8 cellular contexts compared by ENCODE assay signal in the genomic region with DNA sequence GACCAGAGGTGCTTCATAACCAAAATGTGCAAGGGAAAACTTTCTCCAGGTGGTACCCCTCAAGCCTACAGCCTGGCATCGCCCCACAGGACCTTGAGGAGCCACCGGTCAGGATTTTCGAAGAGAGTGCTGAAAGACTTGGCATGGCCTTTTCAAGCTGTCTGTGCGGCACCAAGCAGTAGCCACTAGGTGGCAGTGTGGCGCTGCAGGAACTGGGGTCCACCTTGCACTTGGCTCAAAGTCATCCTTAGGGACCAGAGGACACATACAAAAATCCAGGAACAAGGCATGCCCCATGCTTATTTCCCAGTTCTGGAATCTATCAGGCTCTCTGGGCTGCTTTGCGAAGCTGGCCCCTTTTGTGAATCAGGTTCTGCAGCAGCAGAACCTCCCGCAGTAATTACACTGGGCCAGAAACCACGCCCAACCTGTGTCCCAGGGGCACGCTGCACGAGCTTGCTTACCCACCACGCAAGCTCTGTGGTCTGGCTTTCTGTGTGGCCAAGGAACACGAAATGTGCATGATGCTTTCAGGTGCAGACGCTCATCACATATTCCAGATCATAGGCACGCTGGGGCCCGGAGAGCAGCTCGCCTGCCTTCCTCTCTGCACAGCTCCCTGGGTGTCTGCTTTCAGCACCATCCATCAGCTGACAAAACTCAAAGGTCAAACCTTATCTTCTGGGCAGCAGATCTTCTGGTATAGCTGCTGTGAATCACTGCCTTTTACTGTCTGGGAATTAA.
DNase-seq lines count a peak whose midpoint lies in the region; ATAC-seq and TF ChIP-seq lines count a peak whose summit lies in the region.

No MANE protein-coding gene starts in this region.

- 95% methylated on average over 6 of the region's 16 CpGs for WGBS in mammary epithelial cell (ENCODE audit: low coverage, missing lambda C conversion rate)

- TF ChIP-seq CTCF in GM12864 (IDR thresholded peaks at IDR 0.05; ENCODE audit: low read depth, low read length, missing control alignments) (peak; percentile 99), WTC11 (IDR thresholded peaks at IDR 0.05) (peak; percentile 88), mammary epithelial cell (conservative IDR thresholded peaks at IDR 0.05 in 1 of 2, IDR thresholded peaks at IDR 0.05 in 1 of 2; ENCODE audit: extremely low read depth in 1 of 2, insufficient read depth in 1 of 2, low read depth in 1 of 2, low read length in 2 of 2) (peak; percentile 97 to 98)

- CTCF ChIA-PET in WTC11 (lab: Charles Lee), result interaction anchor here (0.6 to 3.0 kb wide), 47 partner anchors 9 to 624 kb away, joined by 3 to 66 read pairs (median 5); no protein-coding TSS in a partner anchor
- CTCF ChIA-PET in mammary epithelial cell (lab: Charles Lee; ENCODE audit: low non-redundant PET), result interaction anchor here (0.6 kb wide), 1 partner anchor 1362 kb away, joined by 3 read pairs; no protein-coding TSS in a partner anchor

- H3K27me3 ChIP-seq in mammary epithelial cell (ENCODE audit: insufficient read depth, low read length), result no peaks in the 10 kb centered on the region

- POLR2A ChIA-PET in WTC11 (lab: Charles Lee), result interaction anchor here (1.5 kb wide), 1 partner anchor 11 kb away, joined by 3 read pairs; no protein-coding TSS in a partner anchor

- no peaks in the 10 kb centered on the region for H3K79me2 ChIP-seq in mammary epithelial cell (ENCODE audit: insufficient read depth, low read length)

- no peaks in the 10 kb centered on the region for H4K20me1 ChIP-seq in mammary epithelial cell (ENCODE audit: insufficient read depth, low read length)

- in situ Hi-C loops in mammary epithelial cell (cut with MboI; ENCODE audit: low sequenced_read_pairs in 2 of 2), result no loop called here

- no peak overlapping the region for H3K27ac ChIP-seq in mammary epithelial cell (ENCODE audit: insufficient read depth, low read depth, low read length)

- H3K4me2 ChIP-seq in mammary epithelial cell (ENCODE audit: insufficient read depth, low read depth, low read length), result no peak overlapping the region

- H3K36me3 Mint-ChIP-seq in WTC11, result peaks cover 10% of the 10 kb centered on the region

- peaks cover 8% of the 10 kb centered on the region; the same call in 1 of the 2 replicates for H3K4me1 Mint-ChIP-seq in WTC11

- H3K9ac ChIP-seq in mammary epithelial cell (ENCODE audit: insufficient read depth, low read length), result no peak overlapping the region

- DNase-seq in GM12864 (ENCODE audit: low read depth) (peak; percentile 34), NCI-H226 (peak; percentile 14), WTC11 (ENCODE audit: low spot score) (peak; percentile 90), mammary epithelial cell (peak; percentile 42), islet precursor cell (peak; percentile 93)
- peak; percentile 42 to 55 for DNase-seq in stimulated activated CD4-positive, alpha-beta T cell treated with anti-CD3 and anti-CD28 coated beads, Interleukin-1b, Interleukin-23, amount 100 ng/mL, for 1 hour (ENCODE audit: low read depth in 2 of 2)

- intact Hi-C loops in mammary epithelial cell (cut with micrococcal nuclease), result loop anchor here (1.0 to 2.0 kb wide), 3 partner anchors 86 to 606 kb away; a partner anchor contains a TSS

- no peak overlapping the region for H3K4me3 Mint-ChIP-seq in WTC11

- H3K27me3 Mint-ChIP-seq in WTC11 (ENCODE audit: low read depth), result no peaks in the 10 kb centered on the region

- no peaks in the 10 kb centered on the region for H3K9me3 ChIP-seq in mammary epithelial cell (replicated peaks; ENCODE audit: insufficient read depth, low read length)

- H2AFZ ChIP-seq in mammary epithelial cell (ENCODE audit: low read depth, low read length), result no peak overlapping the region

- no peaks in the 10 kb centered on the region for H3K4me1 ChIP-seq in mammary epithelial cell (ENCODE audit: insufficient read depth, low read length)

- dilution Hi-C loops in mammary epithelial cell (cut with HindIII; ENCODE audit: low sequenced_read_pairs), result loop anchor here (25.0 kb wide), 1 partner anchor 204 kb away; no protein-coding TSS in a partner anchor

- no TSS peak for BruUV-seq in mammary epithelial cell (replicated peaks; lab: Mats Ljungman, UMichigan)

- peak; percentile 79 for ATAC-seq in HG02642 (IDR thresholded peaks at IDR 0.05; ENCODE audit: poor library complexity, unreplicated experiment)
- ATAC-seq in WTC11, result peak; percentile 80
- no peak for ATAC-seq in HG03469 (IDR thresholded peaks at IDR 0.05; ENCODE audit: unreplicated experiment)

- H3K9me3 Mint-ChIP-seq in WTC11, result no peaks in the 10 kb centered on the region

- H3K4me3 ChIP-seq in GM12864 (ENCODE audit: low read depth, low read length) (no peak overlapping the region), mammary epithelial cell (replicated peaks in 1 of 3; ENCODE audit: insufficient read depth in 1 of 3, low read depth in 2 of 3, low read length in 3 of 3) (no peak overlapping the region)

- peaks cover 2% of the 10 kb centered on the region for H3K36me3 ChIP-seq in mammary epithelial cell (ENCODE audit: insufficient read depth, low read length)

- no peak overlapping the region for H3K27ac Mint-ChIP-seq in WTC11

TF ChIP-seq in WTC11, 78 proteins besides CTCF, POLR2A, EP300 and RAD21 (continues in another document):
- TF ChIP-seq NFYB (CRISPR knock-in tag; conservative IDR thresholded peaks at IDR 0.05; ENCODE audit: low read depth) (no peak), ZNF317 (CRISPR knock-in tag; IDR thresholded peaks at IDR 0.05; ENCODE audit: borderline replicate concordance, low read depth) (no peak), KAT7 (CRISPR knock-in tag; IDR thresholded peaks at IDR 0.05; ENCODE audit: borderline replicate concordance) (no peak), ZNF416 (CRISPR knock-in tag; IDR thresholded peaks at IDR 0.05) (no peak), OVOL2 (CRISPR knock-in tag; IDR thresholded peaks at IDR 0.05; ENCODE audit: borderline replicate concordance) (no peak), NR2C2 (CRISPR knock-in tag; IDR thresholded peaks at IDR 0.05) (no peak), ZNF232 (CRISPR knock-in tag; IDR thresholded peaks at IDR 0.05) (no peak), SOX15 (CRISPR knock-in tag; IDR thresholded peaks at IDR 0.05) (no peak), ZNF396 (CRISPR knock-in tag; IDR thresholded peaks at IDR 0.05; ENCODE audit: borderline replicate concordance) (no peak), ZNF671 (CRISPR knock-in tag; IDR thresholded peaks at IDR 0.05) (no peak)
- TF ChIP-seq, protein P1, sequence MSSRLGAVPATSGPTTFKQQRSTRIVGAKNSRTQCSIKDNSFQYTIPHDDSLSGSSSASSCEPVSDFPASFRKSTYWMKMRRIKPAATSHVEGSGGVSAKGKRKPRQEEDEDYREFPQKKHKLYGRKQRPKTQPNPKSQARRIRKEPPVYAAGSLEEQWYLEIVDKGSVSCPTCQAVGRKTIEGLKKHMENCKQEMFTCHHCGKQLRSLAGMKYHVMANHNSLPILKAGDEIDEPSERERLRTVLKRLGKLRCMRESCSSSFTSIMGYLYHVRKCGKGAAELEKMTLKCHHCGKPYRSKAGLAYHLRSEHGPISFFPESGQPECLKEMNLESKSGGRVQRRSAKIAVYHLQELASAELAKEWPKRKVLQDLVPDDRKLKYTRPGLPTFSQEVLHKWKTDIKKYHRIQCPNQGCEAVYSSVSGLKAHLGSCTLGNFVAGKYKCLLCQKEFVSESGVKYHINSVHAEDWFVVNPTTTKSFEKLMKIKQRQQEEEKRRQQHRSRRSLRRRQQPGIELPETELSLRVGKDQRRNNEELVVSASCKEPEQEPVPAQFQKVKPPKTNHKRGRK (CRISPR knock-in tag; IDR thresholded peaks at IDR 0.05; ENCODE audit: borderline replicate concordance), result no peak
- TF ChIP-seq, protein P2, sequence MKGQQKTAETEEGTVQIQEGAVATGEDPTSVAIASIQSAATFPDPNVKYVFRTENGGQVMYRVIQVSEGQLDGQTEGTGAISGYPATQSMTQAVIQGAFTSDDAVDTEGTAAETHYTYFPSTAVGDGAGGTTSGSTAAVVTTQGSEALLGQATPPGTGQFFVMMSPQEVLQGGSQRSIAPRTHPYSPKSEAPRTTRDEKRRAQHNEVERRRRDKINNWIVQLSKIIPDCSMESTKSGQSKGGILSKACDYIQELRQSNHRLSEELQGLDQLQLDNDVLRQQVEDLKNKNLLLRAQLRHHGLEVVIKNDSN (CRISPR knock-in tag; IDR thresholded peaks at IDR 0.05), result no peak
- TF ChIP-seq, protein P3, sequence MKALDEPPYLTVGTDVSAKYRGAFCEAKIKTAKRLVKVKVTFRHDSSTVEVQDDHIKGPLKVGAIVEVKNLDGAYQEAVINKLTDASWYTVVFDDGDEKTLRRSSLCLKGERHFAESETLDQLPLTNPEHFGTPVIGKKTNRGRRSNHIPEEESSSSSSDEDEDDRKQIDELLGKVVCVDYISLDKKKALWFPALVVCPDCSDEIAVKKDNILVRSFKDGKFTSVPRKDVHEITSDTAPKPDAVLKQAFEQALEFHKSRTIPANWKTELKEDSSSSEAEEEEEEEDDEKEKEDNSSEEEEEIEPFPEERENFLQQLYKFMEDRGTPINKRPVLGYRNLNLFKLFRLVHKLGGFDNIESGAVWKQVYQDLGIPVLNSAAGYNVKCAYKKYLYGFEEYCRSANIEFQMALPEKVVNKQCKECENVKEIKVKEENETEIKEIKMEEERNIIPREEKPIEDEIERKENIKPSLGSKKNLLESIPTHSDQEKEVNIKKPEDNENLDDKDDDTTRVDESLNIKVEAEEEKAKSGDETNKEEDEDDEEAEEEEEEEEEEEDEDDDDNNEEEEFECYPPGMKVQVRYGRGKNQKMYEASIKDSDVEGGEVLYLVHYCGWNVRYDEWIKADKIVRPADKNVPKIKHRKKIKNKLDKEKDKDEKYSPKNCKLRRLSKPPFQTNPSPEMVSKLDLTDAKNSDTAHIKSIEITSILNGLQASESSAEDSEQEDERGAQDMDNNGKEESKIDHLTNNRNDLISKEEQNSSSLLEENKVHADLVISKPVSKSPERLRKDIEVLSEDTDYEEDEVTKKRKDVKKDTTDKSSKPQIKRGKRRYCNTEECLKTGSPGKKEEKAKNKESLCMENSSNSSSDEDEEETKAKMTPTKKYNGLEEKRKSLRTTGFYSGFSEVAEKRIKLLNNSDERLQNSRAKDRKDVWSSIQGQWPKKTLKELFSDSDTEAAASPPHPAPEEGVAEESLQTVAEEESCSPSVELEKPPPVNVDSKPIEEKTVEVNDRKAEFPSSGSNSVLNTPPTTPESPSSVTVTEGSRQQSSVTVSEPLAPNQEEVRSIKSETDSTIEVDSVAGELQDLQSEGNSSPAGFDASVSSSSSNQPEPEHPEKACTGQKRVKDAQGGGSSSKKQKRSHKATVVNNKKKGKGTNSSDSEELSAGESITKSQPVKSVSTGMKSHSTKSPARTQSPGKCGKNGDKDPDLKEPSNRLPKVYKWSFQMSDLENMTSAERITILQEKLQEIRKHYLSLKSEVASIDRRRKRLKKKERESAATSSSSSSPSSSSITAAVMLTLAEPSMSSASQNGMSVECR (CRISPR knock-in tag; IDR thresholded peaks at IDR 0.05; ENCODE audit: borderline replicate concordance), result no peak

Comparison
In these comparisons a context has a peak if more than half of its experiments do, and no peak if none do; other contexts are left out.
1. DNase-seq: peak in every context shown above with its lines; median percentile 93 in islet precursor cell; 90 in WTC11; 48 in stimulated activated CD4-positive, alpha-beta T cell treated with anti-CD3 and anti-CD28 coated beads, Interleukin-1b, Interleukin-23, amount 100 ng/mL, for 1 hour; 42 in mammary epithelial cell; 34 in GM12864; 14 in NCI-H226.